8 cellular contexts compared by ENCODE assay signal in genomic region chr6:33317668-33318425, GRCh38. TPM values are rescaled to one million over a fixed set of nuclear protein-coding genes. Genes with fewer than 3 reads are reported as not detected.
DNase-seq lines count a peak whose midpoint lies in the region; FAIRE-seq and TF ChIP-seq lines count a peak whose summit lies in the region.

Gene ZBTB22 (minus strand): TSS chr6:33317744. CDS start chr6:33316916, 828 bp downstream.

- H3K4me3 ChIP-seq in MG63 (peak within 1 kb of the TSS; percentile 57), neural cell (ENCODE audit: low read length) (peak within 1 kb of the TSS; percentile 70), stomach (peak within 1 kb of the TSS; percentile 47 to 58 (median 53))

- H4K20me1 ChIP-seq in neural cell (ENCODE audit: insufficient read depth), result no peaks in the 10 kb centered on the region

- TF ChIP-seq EP300 in neural cell (conservative IDR thresholded peaks at IDR 0.05; ENCODE audit: poor library complexity, severe bottlenecking) (no peak), stomach (IDR thresholded peaks at IDR 0.05) (no peak)

- peaks cover 19% of the 10 kb centered on the region for H3K79me2 ChIP-seq in neural cell (replicated peaks; ENCODE audit: insufficient read depth, low read length)

- H3F3A ChIP-seq in neural cell (ENCODE audit: insufficient read depth, low read length, poor library complexity, severe bottlenecking), result peaks cover 6% of the 10 kb centered on the region

- TF ChIP-seq POLR2A in H54 (IDR thresholded peaks at IDR 0.05; ENCODE audit: low read depth, low read length) (no peak), stomach (IDR thresholded peaks at IDR 0.05) (no peak)

- intact Hi-C loops in stomach (cut with DNase I; ENCODE audit: low total_unique reads), result no loop called here

- H3K36me3 ChIP-seq in MG63, result peaks cover 24% of the 10 kb centered on the region
- peaks cover 4% of the 10 kb centered on the region for H3K36me3 ChIP-seq in neural cell (ENCODE audit: insufficient read depth, low read length)
- peaks cover 27 to 45% (median 40%) of the 10 kb centered on the region in 4 donors for H3K36me3 ChIP-seq in stomach

- peaks cover 46 to 76% (median 76%) of the 10 kb centered on the region in 4 donors for H3K4me1 ChIP-seq in stomach

- peak within 1 kb of the TSS; percentile 72 for H2AFZ ChIP-seq in neural cell (ENCODE audit: low read depth, low read length)

- FAIRE-seq in H54 (lab: Jason Lieb, UNC), result peak; percentile 69

- peak; percentile 99 for DNase-seq in Daoy (ENCODE audit: low read depth)
- DNase-seq in H54 (ENCODE audit: insufficient read length, low spot score), result peak; percentile 79
- DNase-seq in MG63, result peak; percentile 96
- DNase-seq in SHP77 treated with DMSO at 0.1 percent for 48 hours (lab: John Stamatoyannopoulos, UW), result peak; percentile 87
- DNase-seq in activated gamma-delta T cell (lab: John Stamatoyannopoulos, UW), result peak; percentile 84
- peak; percentile 98 for DNase-seq in fibroblast of the conjunctiva (ENCODE audit: low read depth)
- DNase-seq in stomach, result peak; percentile 100

- H3K27ac ChIP-seq in neural cell (ENCODE audit: low read length) (peak within 1 kb of the TSS; percentile 87), stomach (peak within 1 kb of the TSS; percentile 80 to 97 (median 89))

- H3K9ac ChIP-seq in neural cell (ENCODE audit: low read length), result peak within 1 kb of the TSS; percentile 68

- H3K27me3 ChIP-seq in MG63 (no peaks in the 10 kb centered on the region), neural cell (ENCODE audit: insufficient read depth, low read depth, low read length) (peaks cover 12% of the 10 kb centered on the region), stomach (no peaks in the 10 kb centered on the region)

- no peak for TF ChIP-seq CTCF in neural cell (IDR thresholded peaks at IDR 0.05; ENCODE audit: poor library complexity, severe bottlenecking)
- no peak for TF ChIP-seq CTCF in stomach (IDR thresholded peaks at IDR 0.05)

- no peaks in the 10 kb centered on the region for H3K9me3 ChIP-seq in MG63
- no peaks in the 10 kb centered on the region for H3K9me3 ChIP-seq in neural cell (ENCODE audit: low read length)
- no peaks in the 10 kb centered on the region for H3K9me3 ChIP-seq in stomach

- peak within 1 kb of the TSS; percentile 69 for H3K4me2 ChIP-seq in neural cell (ENCODE audit: low read length)

- 0 to 1% (median 1%) methylated on average over 28 to 45 of the region's 45 CpGs for WGBS in stomach, 5 donors

- TF ChIP-seq RAD21 in neural cell (conservative IDR thresholded peaks at IDR 0.05), result no peak

- no peaks in the 10 kb centered on the region for H3K9me2 ChIP-seq in neural cell (ENCODE audit: insufficient read depth, low read length)

TF ChIP-seq in neural cell, 6 proteins besides CTCF, POLR2A, EP300 and RAD21:
- TF ChIP-seq MXI1 (conservative IDR thresholded peaks at IDR 0.05; ENCODE audit: poor library complexity, severe bottlenecking) (peak; percentile 64), POLR2AphosphoS5 (IDR thresholded peaks at IDR 0.05) (peak; percentile 81), SMC3 (conservative IDR thresholded peaks at IDR 0.05; ENCODE audit: poor library complexity) (no peak), TAF1 (IDR thresholded peaks at IDR 0.05; ENCODE audit: low read depth) (peak; percentile 29), REST (IDR thresholded peaks at IDR 0.05; ENCODE audit: borderline replicate concordance) (no peak), EZH2 (IDR thresholded peaks at IDR 0.05; ENCODE audit: borderline replicate concordance, insufficient read depth, low read length, poor library complexity, severe bottlenecking) (no peak)
TF ChIP-seq in neural cell: peak in this region for 3.

RNA-seq across cellular contexts. Expression of gene ZBTB22, which starts in this region (rescaled TPM):
- 4.9 and 11.2 TPM in 2 replicates for total RNA-seq in Daoy (2014; rRNA removed; shearing (Covaris generic))
- total RNA-seq in MG63 (2014; rRNA removed; shearing (Covaris generic); ENCODE audit: low replicate concordance), result 6.2 and 20.0 TPM in 2 replicates
- 16.5 and 30.0 TPM in 2 replicates for polyA plus RNA-seq in neural cell
- 29.1 and 30.4 TPM in 2 replicates for polyA minus RNA-seq in neural cell
- total RNA-seq in stomach, result 10 to 100 TPM in 4 of 5 donors, 1 to 10 TPM in 1; 1.2 to 45.2 (median 11.9) TPM
- 10 to 100 TPM in 2 of 3 donors, 1 to 10 TPM in 1; 9.8 to 11.8 (median 10.5) TPM for polyA plus RNA-seq in stomach

Comparison
In these comparisons a context has a peak if more than half of its experiments do, and no peak if none do; other contexts are left out.
1. Peak in every context shown above with its lines: DNase-seq, H3K4me3 ChIP-seq and H3K27ac ChIP-seq.